13 cellular contexts compared by ENCODE assay signal in genomic region chr3:139745831-139746230, GRCh38.
DNase-seq lines count a peak whose midpoint lies in the region; ATAC-seq, FAIRE-seq and TF ChIP-seq lines count a peak whose summit lies in the region.
"Had no signal": no experiment of that assay in that cellular context is flagged by ENCODE, and none has a peak within 500 bp of the region (broad histone marks: within the 10 kb centered on the region; RNA-seq: fewer than 3 reads in every experiment).

No MANE protein-coding gene starts in this region.

- TF ChIP-seq POLR2A in HepG2 (IDR thresholded peaks at IDR 0.05; ENCODE audit: insufficient read depth in 1 of 2, low read depth in 2 of 2, low read length in 2 of 2) (no peak), right lobe of liver (IDR thresholded peaks at IDR 0.05) (no peak)

- no peak overlapping the region for H3K9ac ChIP-seq in HepG2 (ENCODE audit: insufficient read depth, low read depth, low read length)

- H3K27me3 Mint-ChIP-seq in glutamatergic neuron (ENCODE audit: unreplicated experiment), result no peaks in the 10 kb centered on the region
- no peaks in the 10 kb centered on the region for H3K27me3 Mint-ChIP-seq in T-helper 2 cell treated with Interferon-gamma antibody and Interleukin-4, amounts not matched to agents 5 μg/mL and 100 μg/mL, for 36 hours (ENCODE audit: low read depth)
- H3K27me3 Mint-ChIP-seq: effector memory CD8-positive, alpha-beta T cell had no signal

- H3K9me3 ChIP-seq in HepG2 (ENCODE audit: low read length) (peaks cover 6% of the 10 kb centered on the region; the same call in 1 of the 2 replicates), right lobe of liver (peaks cover 0 to 7% (median 0%) of the 10 kb centered on the region in 4 donors)

- H3K4me2 ChIP-seq in HepG2 (ENCODE audit: low read depth, low read length), result no peak overlapping the region

- in situ Hi-C loops in HepG2 (cut with HindIII; ENCODE audit: extremely low pct_ligation_motif_present, low pct_unique_long_range_greater_than_20kb), result no loop called here

- H3K4me1 ChIP-seq in HepG2 (ENCODE audit: insufficient read depth, low read length), result 0 out of 2 replicates have a peak, but pooled peaks cover 9% of the 10 kb centered on the region
- no peaks in the 10 kb centered on the region for H3K4me1 ChIP-seq in right lobe of liver
- H3K4me1 ChIP-seq: tibial nerve had no signal

- no peaks in the 10 kb centered on the region for H3K4me1 Mint-ChIP-seq in glutamatergic neuron (ENCODE audit: low read depth, unreplicated experiment)
- H3K4me1 Mint-ChIP-seq in T-helper 2 cell treated with Interferon-gamma antibody and Interleukin-4, amounts not matched to agents 5 μg/mL and 100 μg/mL, for 36 hours (ENCODE audit: low read depth), result no peaks in the 10 kb centered on the region
- H3K4me1 Mint-ChIP-seq: activated CD8-positive, alpha-beta memory T cell treated with anti-CD3 and anti-CD28 coated beads, Interleukin-2, amount 10 ng/mL, durations not matched to agents 7 days and 5 days; naive thymus-derived CD8-positive, alpha-beta T cell had no signal

- peaks cover 8% of the 10 kb centered on the region for H3K36me3 Mint-ChIP-seq in glutamatergic neuron (ENCODE audit: unreplicated experiment)
- H3K36me3 Mint-ChIP-seq in T-helper 2 cell treated with Interferon-gamma antibody and Interleukin-4, amounts not matched to agents 5 μg/mL and 100 μg/mL, for 36 hours (ENCODE audit: low read depth), result no peaks in the 10 kb centered on the region
- H3K36me3 Mint-ChIP-seq: activated CD8-positive, alpha-beta memory T cell treated with anti-CD3 and anti-CD28 coated beads, Interleukin-2, amount 10 ng/mL, durations not matched to agents 7 days and 5 days had no signal

- H2AFZ ChIP-seq in HepG2 (ENCODE audit: low read length), result no peak overlapping the region

- intact Hi-C loops in HepG2 (cut with micrococcal nuclease; ENCODE audit: unreplicated experiment) (no loop called here), right lobe of liver (cut with DNase I) (no loop called here), left cardiac atrium (cut with DNase I) (no loop called here)

- TF ChIP-seq CTCF in HepG2 (CRISPR knock-in tag; IDR thresholded peaks at IDR 0.05), result no peak
- no peak for TF ChIP-seq CTCF in right lobe of liver (IDR thresholded peaks at IDR 0.05)
- TF ChIP-seq CTCF in glutamatergic neuron (IDR thresholded peaks at IDR 0.05; ENCODE audit: partially characterized antibody, unreplicated experiment), result no peak

- no peaks in the 10 kb centered on the region for H3K9me3 Mint-ChIP-seq in glutamatergic neuron (ENCODE audit: unreplicated experiment)
- no peaks in the 10 kb centered on the region for H3K9me3 Mint-ChIP-seq in T-helper 2 cell treated with Interferon-gamma antibody and Interleukin-4, amounts not matched to agents 5 μg/mL and 100 μg/mL, for 36 hours
- H3K9me3 Mint-ChIP-seq: effector memory CD8-positive, alpha-beta T cell had no signal

- H3K27ac ChIP-seq in HepG2 (ENCODE audit: extremely low read length, insufficient read depth, low read length), result no peak overlapping the region
- no peak overlapping the region for H3K27ac ChIP-seq in right lobe of liver
- H3K27ac ChIP-seq: tibial nerve had no signal

- POLR2A ChIA-PET in HepG2 (lab: Yijun Ruan, JAX), result no interaction called here

- no peak for TF ChIP-seq RAD21 in HepG2 (CRISPR knock-in tag; IDR thresholded peaks at IDR 0.05)

- H4K20me1 ChIP-seq in HepG2 (ENCODE audit: insufficient read depth, low read length), result no peaks in the 10 kb centered on the region

- BruUV-seq in HepG2 (replicated peaks; lab: Mats Ljungman, UMichigan), result no TSS peak

- H3K36me3 ChIP-seq in HepG2 (replicated peaks in 1 of 2; ENCODE audit: control insufficient read depth in 1 of 2, insufficient read depth in 2 of 2, low read length in 2 of 2), result no peaks in the 10 kb centered on the region
- no peaks in the 10 kb centered on the region for H3K36me3 ChIP-seq in right lobe of liver
- H3K36me3 ChIP-seq: tibial nerve had no signal

- H3K27me3 ChIP-seq in HepG2 (ENCODE audit: control insufficient read depth in 1 of 2, insufficient read depth in 2 of 2, low read length in 2 of 2) (peaks cover 0 to 1% of the 10 kb centered on the region in 2 experiments; a peak in 1 of 5 replicates), right lobe of liver (no peaks in the 10 kb centered on the region)
- H3K27me3 ChIP-seq: tibial nerve had no signal

- no peaks in the 10 kb centered on the region for H3K79me2 ChIP-seq in HepG2 (ENCODE audit: insufficient read depth, low read length)

- TF ChIP-seq EP300 in HepG2 (IDR thresholded peaks at IDR 0.05; ENCODE audit: low read depth in 2 of 2, low read length in 2 of 2), result no peak
- no peak for TF ChIP-seq EP300 in HepG2 (CRISPR knock-in tag; IDR thresholded peaks at IDR 0.05; ENCODE audit: borderline replicate concordance)

- WGBS in HepG2 (ENCODE audit: low lambda C conversion rate), result 16% methylated on average over 4 of the region's 4 CpGs
- 72% methylated on average over 3 of the region's 4 CpGs for WGBS in right lobe of liver (ENCODE audit: insufficient coverage, low coverage, low lambda C conversion rate, missing lambda C conversion rate)

- H3K4me3 ChIP-seq in HepG2 (replicated peaks in 1 of 3; ENCODE audit: insufficient read depth in 1 of 3, low read depth in 2 of 3, low read length in 3 of 3), result no peak overlapping the region
- H3K4me3 ChIP-seq in right lobe of liver, result no peak overlapping the region
- H3K4me3 ChIP-seq: tibial nerve had no signal

- DNase-seq in HepG2 (ENCODE audit: low spot score) (peak; percentile 30), right lobe of liver (no peak), amniotic epithelial cell (ENCODE audit: low read depth) (peak; percentile 59), left cardiac atrium (no peak), glutamatergic neuron (no peak)
- no peak for DNase-seq in T-helper 2 cell treated with Interferon-gamma antibody and Interleukin-4, amounts not matched to agents 5 μg/mL and 100 μg/mL, for 36 hours (ENCODE audit: low spot score)
- DNase-seq: activated CD8-positive, alpha-beta memory T cell treated with anti-CD3 and anti-CD28 coated beads, Interleukin-2, amount 10 ng/mL, durations not matched to agents 7 days and 5 days; effector memory CD8-positive, alpha-beta T cell; naive thymus-derived CD8-positive, alpha-beta T cell; T-helper 9 cell had no signal

- CTCF ChIA-PET in HepG2 (lab: Yijun Ruan, JAX; ENCODE audit: low intra/inter-chr PET ratio, low total read pairs), result no interaction called here

- no peak overlapping the region for H3K27ac Mint-ChIP-seq in glutamatergic neuron (ENCODE audit: unreplicated experiment)
- no peak overlapping the region for H3K27ac Mint-ChIP-seq in T-helper 2 cell treated with Interferon-gamma antibody and Interleukin-4, amounts not matched to agents 5 μg/mL and 100 μg/mL, for 36 hours
- H3K27ac Mint-ChIP-seq: activated CD8-positive, alpha-beta memory T cell treated with anti-CD3 and anti-CD28 coated beads, Interleukin-2, amount 10 ng/mL, durations not matched to agents 7 days and 5 days; effector memory CD8-positive, alpha-beta T cell; naive thymus-derived CD8-positive, alpha-beta T cell had no signal

- FAIRE-seq in HepG2 (lab: Jason Lieb, UNC), result no peak

- H3K4me3 Mint-ChIP-seq in glutamatergic neuron (ENCODE audit: unreplicated experiment), result no peak overlapping the region
- no peak overlapping the region for H3K4me3 Mint-ChIP-seq in T-helper 2 cell treated with Interferon-gamma antibody and Interleukin-4, amounts not matched to agents 5 μg/mL and 100 μg/mL, for 36 hours
- H3K4me3 Mint-ChIP-seq: activated CD8-positive, alpha-beta memory T cell treated with anti-CD3 and anti-CD28 coated beads, Interleukin-2, amount 10 ng/mL, durations not matched to agents 7 days and 5 days; effector memory CD8-positive, alpha-beta T cell; naive thymus-derived CD8-positive, alpha-beta T cell had no signal

- peak; percentile 92 for ATAC-seq in HepG2
- ATAC-seq in right lobe of liver, result no peak
- peak; percentile 76 to 93 for ATAC-seq in left cardiac atrium
- ATAC-seq in GM18519 (IDR thresholded peaks at IDR 0.05; ENCODE audit: low FRiP score, unreplicated experiment), result no peak
- ATAC-seq in GM21447 (IDR thresholded peaks at IDR 0.05; ENCODE audit: unreplicated experiment), result no peak
- ATAC-seq: activated CD8-positive, alpha-beta memory T cell treated with anti-CD3 and anti-CD28 coated beads, Interleukin-2, amount 10 ng/mL, durations not matched to agents 7 days and 5 days; effector memory CD8-positive, alpha-beta T cell; naive thymus-derived CD8-positive, alpha-beta T cell had no signal

TF ChIP-seq in HepG2, 621 proteins besides CTCF, POLR2A, EP300 and RAD21:
- TF ChIP-seq CEBPB (IDR thresholded peaks at IDR 0.05; ENCODE audit: borderline replicate concordance, low read depth, low read length) (no peak), MXD4 (CRISPR knock-in tag; IDR thresholded peaks at IDR 0.05) (no peak), ZFX (CRISPR knock-in tag; IDR thresholded peaks at IDR 0.05; ENCODE audit: low read depth) (0 out of 2 replicates have a peak, but pooled peaks have one; percentile 20), SMARCE1 (IDR thresholded peaks at IDR 0.05; ENCODE audit: borderline replicate concordance) (no peak), HOXD1 (CRISPR knock-in tag; IDR thresholded peaks at IDR 0.05) (no peak), FOSL2 (CRISPR knock-in tag; IDR thresholded peaks at IDR 0.05) (peak; percentile 79), ZNF644 (CRISPR knock-in tag; IDR thresholded peaks at IDR 0.05; ENCODE audit: low read depth) (0 out of 2 replicates have a peak, but pooled peaks have one; percentile 29), TFE3 (CRISPR knock-in tag; IDR thresholded peaks at IDR 0.05) (no peak), ZNF775 (CRISPR knock-in tag; IDR thresholded peaks at IDR 0.05; ENCODE audit: borderline replicate concordance) (no peak)
- TF ChIP-seq, protein P1, sequence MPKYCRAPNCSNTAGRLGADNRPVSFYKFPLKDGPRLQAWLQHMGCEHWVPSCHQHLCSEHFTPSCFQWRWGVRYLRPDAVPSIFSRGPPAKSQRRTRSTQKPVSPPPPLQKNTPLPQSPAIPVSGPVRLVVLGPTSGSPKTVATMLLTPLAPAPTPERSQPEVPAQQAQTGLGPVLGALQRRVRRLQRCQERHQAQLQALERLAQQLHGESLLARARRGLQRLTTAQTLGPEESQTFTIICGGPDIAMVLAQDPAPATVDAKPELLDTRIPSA (CRISPR knock-in tag; IDR thresholded peaks at IDR 0.05; ENCODE audit: borderline replicate concordance), result no peak

Comparison
In these comparisons a context has a peak if more than half of its experiments do, and no peak if none do; other contexts are left out.
1. ATAC-seq: peak in HepG2 (single experiment) and left cardiac atrium (2 of 2); none in right lobe of liver (0 of 4), GM18519 (single experiment) and GM21447 (single experiment).
2. DNase-seq: peak in HepG2 (single experiment) and amniotic epithelial cell (single experiment); none in right lobe of liver (0 of 3), left cardiac atrium (single experiment), glutamatergic neuron (single experiment) and T-helper 2 cell treated with Interferon-gamma antibody and Interleukin-4, amounts not matched to agents 5 μg/mL and 100 μg/mL, for 36 hours (single experiment).